In the genomic region with DNA sequence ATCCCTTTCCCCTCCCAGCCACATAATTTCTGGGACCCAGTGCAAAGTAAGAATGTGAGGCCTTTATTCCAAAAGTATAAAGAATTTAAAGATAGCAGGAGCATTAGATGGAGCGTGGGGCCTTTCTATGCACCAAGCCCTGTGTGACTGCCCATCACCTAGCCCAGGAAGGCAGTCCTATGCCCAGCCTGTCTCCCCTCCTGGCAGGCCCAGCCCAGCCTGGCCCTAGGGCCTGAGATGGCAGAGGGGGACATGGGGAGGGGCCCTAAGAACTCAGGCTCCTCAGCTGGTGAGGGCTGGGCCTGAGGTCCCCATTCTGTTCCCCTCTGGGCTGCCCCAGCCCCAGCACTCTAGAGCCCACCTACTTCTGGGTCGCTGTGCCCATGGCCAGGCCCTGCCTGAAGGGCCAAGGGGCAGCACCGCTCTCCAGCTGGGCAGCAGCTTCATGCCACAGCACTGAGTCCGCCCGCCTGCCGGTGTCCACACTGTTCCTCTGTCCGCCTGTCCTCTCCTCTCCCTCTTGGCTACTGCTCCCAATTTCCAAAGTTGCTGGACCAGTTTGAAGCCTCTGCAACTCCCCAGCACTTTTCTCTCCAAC, we compare ENCODE assay signal across 11 cellular contexts. TPM values are rescaled to one million over a fixed set of nuclear protein-coding genes. Genes with fewer than 3 reads are reported as not detected.
DNase-seq lines count a peak whose midpoint lies in the region; ATAC-seq and TF ChIP-seq lines count a peak whose summit lies in the region.
"Had no signal": no experiment of that assay in that cellular context is flagged by ENCODE, and none has a peak within 500 bp of the region (broad histone marks: within the 10 kb centered on the region; RNA-seq: fewer than 3 reads in every experiment).

No MANE protein-coding gene starts in this region.

- H3K27me3 ChIP-seq in mucosa of stomach (ENCODE audit: control insufficient read depth, insufficient read depth, low read length) (no peaks in the 10 kb centered on the region), upper lobe of right lung (no peaks in the 10 kb centered on the region)

- peaks cover 3% of the 10 kb centered on the region for H3K36me3 Mint-ChIP-seq in activated T-helper 2 cell treated with anti-CD3 and anti-CD28 coated beads, Interferon-gamma antibody, Interleukin-2, Interleukin-4, amounts not matched to agents 10 μg/mL and 5 μg/mL and 100 μg/mL, durations not matched to agents 14 hours and 24 hours and 36 hours (ENCODE audit: low read depth)

- ATAC-seq in Right ventricle myocardium inferior (peak; percentile 2), Right ventricle myocardium superior (ENCODE audit: poor library complexity) (no peak), upper lobe of right lung (no peak), GM21447 (IDR thresholded peaks at IDR 0.05; ENCODE audit: unreplicated experiment) (no peak)

- no peak overlapping the region for H3K4me3 Mint-ChIP-seq in activated T-helper 2 cell treated with anti-CD3 and anti-CD28 coated beads, Interferon-gamma antibody, Interleukin-2, Interleukin-4, amounts not matched to agents 10 μg/mL and 5 μg/mL and 100 μg/mL, durations not matched to agents 14 hours and 24 hours and 36 hours (ENCODE audit: low read depth)

- no peak for TF ChIP-seq CTCF in upper lobe of right lung (IDR thresholded peaks at IDR 0.05)

- H3K9me3 ChIP-seq in mucosa of stomach (ENCODE audit: control insufficient read depth, low read length) (no peaks in the 10 kb centered on the region), upper lobe of right lung (no peaks in the 10 kb centered on the region)

- H3K4me1 Mint-ChIP-seq in activated T-helper 2 cell treated with anti-CD3 and anti-CD28 coated beads, Interferon-gamma antibody, Interleukin-2, Interleukin-4, amounts not matched to agents 10 μg/mL and 5 μg/mL and 100 μg/mL, durations not matched to agents 14 hours and 24 hours and 36 hours (ENCODE audit: low read depth), result peaks cover 35% of the 10 kb centered on the region

- no peaks in the 10 kb centered on the region for H3K9me3 Mint-ChIP-seq in activated T-helper 2 cell treated with anti-CD3 and anti-CD28 coated beads, Interferon-gamma antibody, Interleukin-2, Interleukin-4, amounts not matched to agents 10 μg/mL and 5 μg/mL and 100 μg/mL, durations not matched to agents 14 hours and 24 hours and 36 hours

- no peaks in the 10 kb centered on the region for H3K27me3 Mint-ChIP-seq in activated T-helper 2 cell treated with anti-CD3 and anti-CD28 coated beads, Interferon-gamma antibody, Interleukin-2, Interleukin-4, amounts not matched to agents 10 μg/mL and 5 μg/mL and 100 μg/mL, durations not matched to agents 14 hours and 24 hours and 36 hours (ENCODE audit: low read depth)

- H3K4me3 ChIP-seq in mucosa of stomach (ENCODE audit: low read length) (no peak overlapping the region), upper lobe of right lung (no peak overlapping the region)
- H3K4me3 ChIP-seq: lung had no signal

- DNase-seq in Right ventricle myocardium inferior (ENCODE audit: missing footprints), result no peak
- DNase-seq in Right ventricle myocardium superior, result no peak
- no peak for DNase-seq in activated T-helper 2 cell treated with anti-CD3 and anti-CD28 coated beads, Interferon-gamma antibody, Interleukin-2, Interleukin-4, amounts not matched to agents 10 μg/mL and 5 μg/mL and 100 μg/mL, durations not matched to agents 14 hours and 24 hours and 36 hours (ENCODE audit: low spot score)
- peak; percentile 49 for DNase-seq in upper lobe of right lung
- DNase-seq in stimulated activated CD4-positive, alpha-beta T cell treated with anti-CD3 and anti-CD28 coated beads, Interleukin-15, amount 100 ng/mL, for 24 hours, result no peak
- no peak for DNase-seq in stimulated activated CD4-positive, alpha-beta T cell treated with anti-CD3 and anti-CD28 coated beads, Interleukin-2, amount 100 ng/mL, for 24 hours
- DNase-seq: activated CD8-positive, alpha-beta memory T cell treated with anti-CD3 and anti-CD28 coated beads, Interleukin-2, amount 50 U/mL, for 4 hours; caudate nucleus had no signal

- H3K36me3 ChIP-seq in mucosa of stomach (ENCODE audit: control insufficient read depth, insufficient read depth, low read length) (no peaks in the 10 kb centered on the region), upper lobe of right lung (no peaks in the 10 kb centered on the region)

- intact Hi-C loops in Right ventricle myocardium inferior (cut with DNase I) (no loop called here), Right ventricle myocardium superior (cut with DNase I) (no loop called here), upper lobe of right lung (cut with DNase I) (no loop called here)
- intact Hi-C loops in activated T-helper 2 cell treated with anti-CD3 and anti-CD28 coated beads, Interferon-gamma antibody, Interleukin-2, Interleukin-4, amounts not matched to agents 10 μg/mL and 5 μg/mL and 100 μg/mL, durations not matched to agents 14 hours and 24 hours and 36 hours (cut with micrococcal nuclease), result no loop called here

- peak overlapping the region; percentile 84 for H3K27ac Mint-ChIP-seq in activated T-helper 2 cell treated with anti-CD3 and anti-CD28 coated beads, Interferon-gamma antibody, Interleukin-2, Interleukin-4, amounts not matched to agents 10 μg/mL and 5 μg/mL and 100 μg/mL, durations not matched to agents 14 hours and 24 hours and 36 hours

- H3K9ac ChIP-seq in mucosa of stomach (ENCODE audit: low read length), result peak overlapping the region; percentile 72

- H3K4me1 ChIP-seq in mucosa of stomach (ENCODE audit: control insufficient read depth, insufficient read depth, low read length) (peaks cover 43% of the 10 kb centered on the region), upper lobe of right lung (peaks cover 10% of the 10 kb centered on the region)

- no peak overlapping the region for H3K27ac ChIP-seq in upper lobe of right lung

RNA-seq across cellular contexts. Expression of a gene that starts 1.0 kb away (rescaled TPM):
- total RNA-seq in Right ventricle myocardium inferior (not detected), Right ventricle myocardium superior (not detected), upper lobe of right lung (not detected)
- 2.1 and 4.2 TPM in 2 replicates for total RNA-seq in activated T-helper 2 cell treated with anti-CD3 and anti-CD28 coated beads, Interferon-gamma antibody, Interleukin-2, Interleukin-4, amounts not matched to agents 10 μg/mL and 5 μg/mL and 100 μg/mL, durations not matched to agents 14 hours and 24 hours and 36 hours

RNA-seq across cellular contexts. Expression of a gene that starts 5.6 kb away (rescaled TPM):
- total RNA-seq in Right ventricle myocardium inferior (1.2 TPM), Right ventricle myocardium superior (0.70 TPM), upper lobe of right lung (5.2 TPM)
- total RNA-seq in activated T-helper 2 cell treated with anti-CD3 and anti-CD28 coated beads, Interferon-gamma antibody, Interleukin-2, Interleukin-4, amounts not matched to agents 10 μg/mL and 5 μg/mL and 100 μg/mL, durations not matched to agents 14 hours and 24 hours and 36 hours, result 48.3 and 53.6 TPM in 2 replicates

RNA-seq across cellular contexts. Expression of a gene that starts 10.8 kb away (rescaled TPM):
- total RNA-seq in Right ventricle myocardium inferior (49.3 TPM), Right ventricle myocardium superior (50.3 TPM), upper lobe of right lung (1.9 TPM)
- 7.7 and 8.3 TPM in 2 replicates for total RNA-seq in activated T-helper 2 cell treated with anti-CD3 and anti-CD28 coated beads, Interferon-gamma antibody, Interleukin-2, Interleukin-4, amounts not matched to agents 10 μg/mL and 5 μg/mL and 100 μg/mL, durations not matched to agents 14 hours and 24 hours and 36 hours

RNA-seq across cellular contexts. Expression of a gene that starts 19.8 kb away (rescaled TPM):
- total RNA-seq in Right ventricle myocardium inferior (17.2 TPM), Right ventricle myocardium superior (17.1 TPM), upper lobe of right lung (4.5 TPM)
- total RNA-seq in activated T-helper 2 cell treated with anti-CD3 and anti-CD28 coated beads, Interferon-gamma antibody, Interleukin-2, Interleukin-4, amounts not matched to agents 10 μg/mL and 5 μg/mL and 100 μg/mL, durations not matched to agents 14 hours and 24 hours and 36 hours, result 4.7 and 4.8 TPM in 2 replicates

RNA-seq across cellular contexts. Expression of a gene that starts 42.4 kb away (rescaled TPM):
- total RNA-seq in Right ventricle myocardium inferior (144 TPM), Right ventricle myocardium superior (142 TPM), upper lobe of right lung (70.0 TPM)
- total RNA-seq in activated T-helper 2 cell treated with anti-CD3 and anti-CD28 coated beads, Interferon-gamma antibody, Interleukin-2, Interleukin-4, amounts not matched to agents 10 μg/mL and 5 μg/mL and 100 μg/mL, durations not matched to agents 14 hours and 24 hours and 36 hours, result 98.2 and 107 TPM in 2 replicates
